ENCODE assay signal across 11 cellular contexts in the genomic region with DNA sequence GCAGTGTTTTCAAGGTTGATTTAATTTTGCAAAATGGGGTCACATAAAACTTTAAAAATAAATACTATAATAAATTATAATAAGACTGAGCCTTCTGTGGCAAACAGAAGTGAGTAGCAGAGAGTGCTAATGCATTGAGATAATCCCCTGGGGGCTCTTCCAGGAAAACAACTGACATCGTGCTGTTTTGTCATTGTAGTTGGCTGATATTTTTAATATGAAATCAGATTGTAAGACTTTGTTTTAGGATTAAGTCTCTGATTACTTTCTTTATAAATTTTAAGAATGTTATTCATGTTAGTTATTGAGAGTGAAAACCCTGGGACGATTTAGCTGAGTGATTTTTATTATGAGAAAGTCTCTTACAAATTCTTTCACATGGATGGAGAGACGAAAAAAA.
DNase-seq lines count a peak whose midpoint lies in the region; ATAC-seq and TF ChIP-seq lines count a peak whose summit lies in the region.
"Had no signal": no experiment of that assay in that cellular context is flagged by ENCODE, and none has a peak within 500 bp of the region (broad histone marks: within the 10 kb centered on the region; RNA-seq: fewer than 3 reads in every experiment).

No MANE protein-coding gene starts in this region.

- no peak overlapping the region for H2BK20ac ChIP-seq in IMR-90 (ENCODE audit: low read depth, low read length)

- no peak for TF ChIP-seq RAD21 in IMR-90 (IDR thresholded peaks at IDR 0.05; ENCODE audit: low read length)

- H3K79me1 ChIP-seq in IMR-90 (ENCODE audit: low read depth in 1 of 2, low read length in 2 of 2), result peaks cover 42 to 89% of the 10 kb centered on the region in 2 experiments

- no peaks in the 10 kb centered on the region for H3K36me3 Mint-ChIP-seq in stimulated activated memory B cell treated with anti-CD40 and anti-IgM and Interleukin-4, amounts not matched to agents 10 μg/mL and 1 μg/mL and 100 μg/mL, for 72 hours

- H2BK120ac ChIP-seq in IMR-90 (ENCODE audit: low read depth, low read length), result no peak overlapping the region

- peaks cover 69% of the 10 kb centered on the region for H3K4me1 Mint-ChIP-seq in stimulated activated memory B cell treated with anti-CD40 and anti-IgM and Interleukin-4, amounts not matched to agents 10 μg/mL and 1 μg/mL and 100 μg/mL, for 72 hours

- no peak overlapping the region for H3K4me2 ChIP-seq in IMR-90 (ENCODE audit: low read depth, low read length)

- H3K27me3 ChIP-seq in IMR-90 (ENCODE audit: control insufficient read depth, insufficient read depth, low read length) (no peaks in the 10 kb centered on the region), adipocyte (replicated peaks; ENCODE audit: control insufficient read depth, insufficient read depth, low read length) (no peaks in the 10 kb centered on the region), layer of hippocampus (ENCODE audit: control insufficient read depth, insufficient read depth, low read length) (no peaks in the 10 kb centered on the region)

- CTCF ChIA-PET in IMR-90 (lab: Yijun Ruan, JAX), result no interaction called here

- peak overlapping the region; percentile 17 for H2BK5ac ChIP-seq in IMR-90 (ENCODE audit: low read depth, low read length, poor library complexity, severe bottlenecking)

- no peak overlapping the region for H4K8ac ChIP-seq in IMR-90 (ENCODE audit: low read depth in 2 of 2, low read length in 2 of 2)

- no peak overlapping the region for H2AK9ac ChIP-seq in IMR-90 (replicated peaks; ENCODE audit: low read depth, low read length, poor library complexity)

- no peaks in the 10 kb centered on the region for H3K9me3 ChIP-seq in IMR-90 (ENCODE audit: control insufficient read depth, insufficient read depth, low read length)
- H3K9me3 ChIP-seq in adipocyte (ENCODE audit: control insufficient read depth, low read length), result no peaks in the 10 kb centered on the region

- POLR2A ChIA-PET in IMR-90 (lab: Charles Lee; ENCODE audit: unreplicated experiment), result no interaction called here

- no peak overlapping the region for H3K14ac ChIP-seq in IMR-90 (replicated peaks; ENCODE audit: low read depth, low read length)

- H3K4me3 ChIP-seq in IMR-90 (ENCODE audit: insufficient read depth, low read depth, low read length) (no peak overlapping the region), adipocyte (ENCODE audit: low read length) (peak overlapping the region; percentile 7)

- no peak overlapping the region for H3K56ac ChIP-seq in IMR-90 (ENCODE audit: extremely low read depth, insufficient read depth, low read length)

- no peak overlapping the region for H3K23ac ChIP-seq in IMR-90 (ENCODE audit: low read depth, low read length)

- in situ Hi-C loops in IMR-90 (cut with MboI; ENCODE audit: low sequenced_read_pairs), result no loop called here

- no peak overlapping the region for H2BK15ac ChIP-seq in IMR-90 (ENCODE audit: low read depth, low read length)

- no peak overlapping the region for H3K4ac ChIP-seq in IMR-90 (ENCODE audit: low read depth, low read length)

- no CpG with 5 or more reads among the region's 3 CpGs for WGBS in IMR-90 (ENCODE audit: extremely low coverage in 2 of 2, insufficient read length in 1 of 2), 2 experiments

- no peak overlapping the region for H4K91ac ChIP-seq in IMR-90 (ENCODE audit: insufficient read depth, low read depth, low read length)

- peaks cover 24% of the 10 kb centered on the region for H3K4me1 ChIP-seq in IMR-90 (ENCODE audit: control insufficient read depth, insufficient read depth, low read length)
- peaks cover 72% of the 10 kb centered on the region for H3K4me1 ChIP-seq in adipocyte (ENCODE audit: control insufficient read depth, insufficient read depth, low read length)

- H4K20me1 ChIP-seq in IMR-90 (ENCODE audit: insufficient read depth, low read length), result peaks cover 47% of the 10 kb centered on the region

- H3K27ac Mint-ChIP-seq in stimulated activated memory B cell treated with anti-CD40 and anti-IgM and Interleukin-4, amounts not matched to agents 10 μg/mL and 1 μg/mL and 100 μg/mL, for 72 hours, result peak overlapping the region; percentile 62

- H2AK5ac ChIP-seq in IMR-90 (ENCODE audit: low read depth, low read length), result no peak overlapping the region

- no peak overlapping the region for H3K4me3 Mint-ChIP-seq in stimulated activated memory B cell treated with anti-CD40 and anti-IgM and Interleukin-4, amounts not matched to agents 10 μg/mL and 1 μg/mL and 100 μg/mL, for 72 hours
- H3K4me3 Mint-ChIP-seq: T-cell had no signal

- TF ChIP-seq CTCF in IMR-90 (conservative IDR thresholded peaks at IDR 0.05; ENCODE audit: low read depth, low read length) (no peak), GM10266 (IDR thresholded peaks at IDR 0.05; ENCODE audit: control insufficient read depth, insufficient read depth, low read depth, missing control alignments) (no peak)

- H3K9ac ChIP-seq in IMR-90 (ENCODE audit: low read depth, low read length), result no peak overlapping the region
- H3K9ac ChIP-seq in adipocyte (ENCODE audit: low read length), result peak overlapping the region; percentile 1

- DNase-seq in IMR-90 (no peak), adipocyte (ENCODE audit: low read depth) (no peak), NCI-H2029 (lab: John Stamatoyannopoulos, UW) (no peak), GM10266 (ENCODE audit: extremely low spot score) (no peak), NCI-H146 (lab: John Stamatoyannopoulos, UW) (no peak)
- DNase-seq: foreskin fibroblast; stimulated activated CD4-positive, alpha-beta T cell treated with anti-CD3 and anti-CD28 coated beads, Interleukin-2, amount 100 ng/mL, for 24 hours; T-cell had no signal

- H3K9me3 Mint-ChIP-seq in stimulated activated memory B cell treated with anti-CD40 and anti-IgM and Interleukin-4, amounts not matched to agents 10 μg/mL and 1 μg/mL and 100 μg/mL, for 72 hours, result no peaks in the 10 kb centered on the region
- H3K9me3 Mint-ChIP-seq: T-cell had no signal

- H3K27ac ChIP-seq in IMR-90 (ENCODE audit: insufficient read depth, low read length), result no peak overlapping the region
- peak overlapping the region; percentile 69 for H3K27ac ChIP-seq in layer of hippocampus (ENCODE audit: low read depth, low read length)

- H3K27me3 Mint-ChIP-seq in stimulated activated memory B cell treated with anti-CD40 and anti-IgM and Interleukin-4, amounts not matched to agents 10 μg/mL and 1 μg/mL and 100 μg/mL, for 72 hours, result no peaks in the 10 kb centered on the region
- H3K27me3 Mint-ChIP-seq: T-cell had no signal

- peaks cover 12% of the 10 kb centered on the region; the same call in 1 of the 2 replicates for H3K9me1 ChIP-seq in IMR-90 (ENCODE audit: insufficient read depth, low read length)

- no peak overlapping the region for H2AFZ ChIP-seq in IMR-90 (replicated peaks; ENCODE audit: low read length, poor library complexity)

- BruUV-seq in IMR-90 (replicated peaks; lab: Mats Ljungman, UMichigan), result no TSS peak

- dilution Hi-C loops in IMR-90 (cut with HindIII; ENCODE audit: low sequenced_read_pairs, unreplicated experiment), result no loop called here

- H3K18ac ChIP-seq in IMR-90 (ENCODE audit: low read depth, low read length), result no peak overlapping the region

- H4K5ac ChIP-seq in IMR-90 (ENCODE audit: low read depth, low read length), result no peak overlapping the region

- ATAC-seq in IMR-90 (ENCODE audit: low read depth) (no peak), HG02610 (IDR thresholded peaks at IDR 0.05; ENCODE audit: unreplicated experiment) (no peak)
- ATAC-seq in stimulated activated memory B cell treated with anti-CD40 and anti-IgM and Interleukin-4, amounts not matched to agents 10 μg/mL and 1 μg/mL and 100 μg/mL, for 72 hours, result no peak
- ATAC-seq: T-cell had no signal

- intact Hi-C loops in IMR-90 (cut with micrococcal nuclease), result no loop called here

- H3K36me3 ChIP-seq in IMR-90 (ENCODE audit: control insufficient read depth, insufficient read depth, low read length), result no peaks in the 10 kb centered on the region
- H3K36me3 ChIP-seq in adipocyte (ENCODE audit: control insufficient read depth, insufficient read depth, low read length, severe bottlenecking), result no peaks in the 10 kb centered on the region

- no peak for TF ChIP-seq POLR2A in IMR-90 (IDR thresholded peaks at IDR 0.05; ENCODE audit: low read depth, low read length)

TF ChIP-seq in IMR-90, 13 proteins besides CTCF, POLR2A, EP300 and RAD21:
- TF ChIP-seq CEBPB (IDR thresholded peaks at IDR 0.05; ENCODE audit: low read depth, low read length) (no peak), MAFK (IDR thresholded peaks at IDR 0.05; ENCODE audit: low read depth, low read length) (no peak), FOS (IDR thresholded peaks at IDR 0.05; ENCODE audit: low read depth, low read length) (no peak), RCOR1 (IDR thresholded peaks at IDR 0.05; ENCODE audit: insufficient replicate concordance, low read length) (no peak), NFE2L2 (IDR thresholded peaks at IDR 0.05; ENCODE audit: low read depth, low read length) (no peak), CHD1 (IDR thresholded peaks at IDR 0.05; ENCODE audit: low read depth, low read length) (no peak), SMC3 (IDR thresholded peaks at IDR 0.05; ENCODE audit: low read depth, low read length) (no peak), MAZ (IDR thresholded peaks at IDR 0.05; ENCODE audit: borderline replicate concordance, low read depth, low read length) (no peak), MXI1 (IDR thresholded peaks at IDR 0.05; ENCODE audit: borderline replicate concordance, low read depth, low read length) (no peak), ELK1 (IDR thresholded peaks at IDR 0.05; ENCODE audit: borderline replicate concordance, low read depth, low read length) (no peak), BHLHE40 (IDR thresholded peaks at IDR 0.05; ENCODE audit: low read depth, low read length) (no peak), RFX5 (IDR thresholded peaks at IDR 0.05; ENCODE audit: low read depth, low read length) (no peak)
- TF ChIP-seq, protein P1, sequence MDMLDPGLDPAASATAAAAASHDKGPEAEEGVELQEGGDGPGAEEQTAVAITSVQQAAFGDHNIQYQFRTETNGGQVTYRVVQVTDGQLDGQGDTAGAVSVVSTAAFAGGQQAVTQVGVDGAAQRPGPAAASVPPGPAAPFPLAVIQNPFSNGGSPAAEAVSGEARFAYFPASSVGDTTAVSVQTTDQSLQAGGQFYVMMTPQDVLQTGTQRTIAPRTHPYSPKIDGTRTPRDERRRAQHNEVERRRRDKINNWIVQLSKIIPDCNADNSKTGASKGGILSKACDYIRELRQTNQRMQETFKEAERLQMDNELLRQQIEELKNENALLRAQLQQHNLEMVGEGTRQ (IDR thresholded peaks at IDR 0.05; ENCODE audit: low read depth, low read length), result no peak
